12 cellular contexts compared by ENCODE assay signal in genomic region chr14:72547999-72548398, GRCh38.
DNase-seq lines count a peak whose midpoint lies in the region; ATAC-seq and TF ChIP-seq lines count a peak whose summit lies in the region.
"Had no signal": no experiment of that assay in that cellular context is flagged by ENCODE, and none has a peak within 500 bp of the region (broad histone marks: within the 10 kb centered on the region; RNA-seq: fewer than 3 reads in every experiment).

No MANE protein-coding gene starts in this region.

- H3K18ac ChIP-seq in IMR-90 (ENCODE audit: low read depth, low read length) = no peak overlapping the region

- no peak overlapping the region; the same call in 1 of the 2 replicates for H3K4ac ChIP-seq in IMR-90 (ENCODE audit: low read depth, low read length)

- no peak overlapping the region for H3K23ac ChIP-seq in IMR-90 (ENCODE audit: low read depth, low read length)

- no peak overlapping the region for H4K5ac ChIP-seq in IMR-90 (ENCODE audit: low read depth, low read length)

- no peaks in the 10 kb centered on the region for H3K9me3 ChIP-seq in right atrium auricular region
- no peaks in the 10 kb centered on the region for H3K9me3 ChIP-seq in IMR-90 (ENCODE audit: control insufficient read depth, insufficient read depth, low read length)
- H3K9me3 ChIP-seq in endodermal cell (ENCODE audit: control insufficient read depth, low read length) = no peaks in the 10 kb centered on the region
- H3K9me3 ChIP-seq in sigmoid colon = no peaks in the 10 kb centered on the region
- no peaks in the 10 kb centered on the region for H3K9me3 ChIP-seq in upper lobe of right lung
- H3K9me3 ChIP-seq: A549 had no signal

- peaks cover 0 to 32% of the 10 kb centered on the region in 2 donors for H3K4me1 ChIP-seq in right atrium auricular region
- H3K4me1 ChIP-seq in IMR-90 (ENCODE audit: control insufficient read depth, insufficient read depth, low read length) = peaks cover 8% of the 10 kb centered on the region
- H3K4me1 ChIP-seq in endodermal cell (ENCODE audit: control insufficient read depth, insufficient read depth, low read length) = no peaks in the 10 kb centered on the region
- H3K4me1 ChIP-seq in sigmoid colon = no peaks in the 10 kb centered on the region
- H3K4me1 ChIP-seq in upper lobe of right lung = no peaks in the 10 kb centered on the region
- H3K4me1 ChIP-seq: A549 had no signal

- peaks cover 3% of the 10 kb centered on the region for H3K27me3 Mint-ChIP-seq in endodermal cell (ENCODE audit: insufficient read depth)

- no peak overlapping the region for H2BK5ac ChIP-seq in IMR-90 (ENCODE audit: low read depth, low read length, poor library complexity, severe bottlenecking)

- H4K91ac ChIP-seq in IMR-90 (ENCODE audit: insufficient read depth, low read depth, low read length) = no peak overlapping the region

- TF ChIP-seq CTCF in right atrium auricular region (IDR thresholded peaks at IDR 0.05) = peak in 1 of 2 donors; percentile 36
- TF ChIP-seq CTCF in IMR-90 (conservative IDR thresholded peaks at IDR 0.05; ENCODE audit: low read depth, low read length) = 0 out of 2 replicates have a peak, but pooled peaks have one; percentile 2
- TF ChIP-seq CTCF in endodermal cell (conservative IDR thresholded peaks at IDR 0.05) = no peak
- TF ChIP-seq CTCF in sigmoid colon (IDR thresholded peaks at IDR 0.05) = no peak
- TF ChIP-seq CTCF in upper lobe of right lung (IDR thresholded peaks at IDR 0.05) = no peak

- in situ Hi-C loops in IMR-90 (cut with MboI; ENCODE audit: low sequenced_read_pairs) = no loop called here

- no peak overlapping the region for H3K4me3 Mint-ChIP-seq in endodermal cell
- H3K4me3 Mint-ChIP-seq: H9 had no signal

- H3K9me1 ChIP-seq in IMR-90 (ENCODE audit: insufficient read depth, low read length) = no peaks in the 10 kb centered on the region; the same call in 1 of the 2 replicates

- no peak overlapping the region for H2BK15ac ChIP-seq in IMR-90 (ENCODE audit: low read depth, low read length)

- H2BK120ac ChIP-seq in IMR-90 (ENCODE audit: low read depth, low read length) = no peak overlapping the region

- H3K27me3 ChIP-seq in right atrium auricular region (no peaks in the 10 kb centered on the region), IMR-90 (ENCODE audit: control insufficient read depth, insufficient read depth, low read length) (peaks cover 2% of the 10 kb centered on the region; the same call in 1 of the 2 replicates), endodermal cell (ENCODE audit: control insufficient read depth, insufficient read depth, low read length, poor library complexity, severe bottlenecking) (peaks cover 3% of the 10 kb centered on the region), sigmoid colon (peaks cover 0 to 13% (median 0%) of the 10 kb centered on the region in 3 donors), upper lobe of right lung (peaks cover 7% of the 10 kb centered on the region)

- peaks cover 15% of the 10 kb centered on the region for H3K4me1 Mint-ChIP-seq in endodermal cell

- BruUV-seq in IMR-90 (replicated peaks; lab: Mats Ljungman, UMichigan) = no TSS peak

- H3K27ac ChIP-seq in right atrium auricular region = peak overlapping the region; percentile 61 to 73
- no peak overlapping the region for H3K27ac ChIP-seq in IMR-90 (ENCODE audit: insufficient read depth, low read length)
- no peak overlapping the region for H3K27ac ChIP-seq in endodermal cell (ENCODE audit: low read depth, low read length)
- H3K27ac ChIP-seq in sigmoid colon = no peak overlapping the region
- no peak overlapping the region for H3K27ac ChIP-seq in upper lobe of right lung
- H3K27ac ChIP-seq: A549 had no signal

- H3K4me3 ChIP-seq in right atrium auricular region (no peak overlapping the region), IMR-90 (ENCODE audit: insufficient read depth, low read depth, low read length) (no peak overlapping the region), endodermal cell (ENCODE audit: low read length) (no peak overlapping the region), sigmoid colon (no peak overlapping the region), upper lobe of right lung (no peak overlapping the region)
- H3K4me3 ChIP-seq: A549 had no signal

- CTCF ChIA-PET in IMR-90 (lab: Yijun Ruan, JAX) = no interaction called here

- TF ChIP-seq EP300 in sigmoid colon (IDR thresholded peaks at IDR 0.05) = no peak

- TF ChIP-seq POLR2A in IMR-90 (IDR thresholded peaks at IDR 0.05; ENCODE audit: low read depth, low read length) (no peak), sigmoid colon (IDR thresholded peaks at IDR 0.05) (no peak)

- no peak overlapping the region for H2AK9ac ChIP-seq in IMR-90 (replicated peaks; ENCODE audit: low read depth, low read length, poor library complexity)

- DNase-seq in right atrium auricular region (ENCODE audit: low spot score) (no peak), left ventricle myocardium superior (no peak), IMR-90 (no peak), endodermal cell (peak; percentile 23), sigmoid colon (peak; percentile 5), AG08396 (ENCODE audit: low spot score) (no peak), upper lobe of right lung (no peak), ecto neural progenitor cell (ENCODE audit: low spot score) (no peak)
- DNase-seq: H9, NCI-H187, SHP77 had no signal

- H3K56ac ChIP-seq in IMR-90 (ENCODE audit: extremely low read depth, insufficient read depth, low read length) = no peak overlapping the region

- no peaks in the 10 kb centered on the region for H3K79me1 ChIP-seq in IMR-90 (ENCODE audit: low read depth in 1 of 2, low read length in 2 of 2)

- dilution Hi-C loops in IMR-90 (cut with HindIII; ENCODE audit: low sequenced_read_pairs, unreplicated experiment) = no loop called here

- H3K36me3 ChIP-seq in right atrium auricular region = no peaks in the 10 kb centered on the region
- no peaks in the 10 kb centered on the region for H3K36me3 ChIP-seq in IMR-90 (ENCODE audit: control insufficient read depth, insufficient read depth, low read length)
- no peaks in the 10 kb centered on the region for H3K36me3 ChIP-seq in endodermal cell (ENCODE audit: control insufficient read depth, insufficient read depth, low read length)
- H3K36me3 ChIP-seq in sigmoid colon = no peaks in the 10 kb centered on the region
- H3K36me3 ChIP-seq in upper lobe of right lung = no peaks in the 10 kb centered on the region

- H3K9ac ChIP-seq in IMR-90 (ENCODE audit: low read depth, low read length) = no peak overlapping the region
- H3K9ac ChIP-seq in endodermal cell (ENCODE audit: extremely low read depth, low read length, poor library complexity, severe bottlenecking) = no peak overlapping the region

- H3K14ac ChIP-seq in IMR-90 (replicated peaks; ENCODE audit: low read depth, low read length) = no peak overlapping the region

- no peak overlapping the region for H3K4me2 ChIP-seq in IMR-90 (ENCODE audit: low read depth, low read length)
- H3K4me2 ChIP-seq: A549 had no signal

- intact Hi-C loops in left ventricle myocardium superior (cut with micrococcal nuclease) (no loop called here), IMR-90 (cut with micrococcal nuclease) (no loop called here), sigmoid colon (cut with DNase I) (no loop called here), upper lobe of right lung (cut with DNase I) (no loop called here)

- H4K8ac ChIP-seq in IMR-90 (ENCODE audit: low read depth in 2 of 2, low read length in 2 of 2) = no peak overlapping the region

- H2AK5ac ChIP-seq in IMR-90 (ENCODE audit: low read depth, low read length) = no peak overlapping the region

- TF ChIP-seq RAD21 in IMR-90 (IDR thresholded peaks at IDR 0.05; ENCODE audit: low read length) = no peak

- POLR2A ChIA-PET in IMR-90 (lab: Charles Lee; ENCODE audit: unreplicated experiment) = interaction anchor here (0.6 kb wide), 1 partner anchor 9 kb away, joined by 6 read pairs; no protein-coding TSS in a partner anchor

- no CpG with 5 or more reads among the region's 9 CpGs for WGBS in IMR-90 (ENCODE audit: extremely low coverage in 2 of 2, insufficient read length in 1 of 2), 2 experiments
- 93% methylated on average over 5 of the region's 9 CpGs; no CpG with 5 or more reads in 1 of the 2 experiments for WGBS in endodermal cell (ENCODE audit: insufficient coverage in 1 of 2, insufficient read length in 1 of 2), 2 experiments
- 94 to 96% methylated on average over 9 of the region's 9 CpGs for WGBS in sigmoid colon, 2 donors

- H2BK20ac ChIP-seq in IMR-90 (ENCODE audit: low read depth, low read length) = no peak overlapping the region

- no peaks in the 10 kb centered on the region for H3K9me3 Mint-ChIP-seq in endodermal cell
- H3K9me3 Mint-ChIP-seq: H9 had no signal

- ATAC-seq in left ventricle myocardium superior (no peak), IMR-90 (ENCODE audit: low read depth) (no peak), upper lobe of right lung (no peak)
- ATAC-seq: A549 had no signal

- H4K20me1 ChIP-seq in IMR-90 (ENCODE audit: insufficient read depth, low read length) = no peaks in the 10 kb centered on the region

- H3K36me3 Mint-ChIP-seq in endodermal cell (ENCODE audit: low read depth) = no peaks in the 10 kb centered on the region

- peak overlapping the region; percentile 14 for H2AFZ ChIP-seq in IMR-90 (replicated peaks; ENCODE audit: low read length, poor library complexity)

- no peak overlapping the region for H3K27ac Mint-ChIP-seq in endodermal cell

TF ChIP-seq in IMR-90, 13 proteins besides CTCF, POLR2A, EP300 and RAD21 (continues in another document):
- TF ChIP-seq CHD1 (IDR thresholded peaks at IDR 0.05; ENCODE audit: low read depth, low read length) (no peak), ELK1 (IDR thresholded peaks at IDR 0.05; ENCODE audit: borderline replicate concordance, low read depth, low read length) (no peak), RFX5 (IDR thresholded peaks at IDR 0.05; ENCODE audit: low read depth, low read length) (no peak), SMC3 (IDR thresholded peaks at IDR 0.05; ENCODE audit: low read depth, low read length) (no peak), FOS (IDR thresholded peaks at IDR 0.05; ENCODE audit: low read depth, low read length) (no peak), NFE2L2 (IDR thresholded peaks at IDR 0.05; ENCODE audit: low read depth, low read length) (no peak), MAZ (IDR thresholded peaks at IDR 0.05; ENCODE audit: borderline replicate concordance, low read depth, low read length) (no peak), CEBPB (IDR thresholded peaks at IDR 0.05; ENCODE audit: low read depth, low read length) (no peak), RCOR1 (IDR thresholded peaks at IDR 0.05; ENCODE audit: insufficient replicate concordance, low read length) (no peak), BHLHE40 (IDR thresholded peaks at IDR 0.05; ENCODE audit: low read depth, low read length) (no peak), MAFK (IDR thresholded peaks at IDR 0.05; ENCODE audit: low read depth, low read length) (no peak)

Comparison
In these comparisons a context has a peak if more than half of its experiments do, and no peak if none do; other contexts are left out.
1. DNase-seq: peak in endodermal cell (single experiment) and sigmoid colon (single experiment); none in right atrium auricular region (single experiment), left ventricle myocardium superior (single experiment), IMR-90 (single experiment), AG08396 (single experiment), upper lobe of right lung (single experiment) and ecto neural progenitor cell (single experiment).
2. H3K27ac ChIP-seq: peak in right atrium auricular region (2 of 2); none in IMR-90 (single experiment), endodermal cell (single experiment), sigmoid colon (0 of 4) and upper lobe of right lung (single experiment).